1 cellular context compared by ENCODE assay signal in the genomic region with DNA sequence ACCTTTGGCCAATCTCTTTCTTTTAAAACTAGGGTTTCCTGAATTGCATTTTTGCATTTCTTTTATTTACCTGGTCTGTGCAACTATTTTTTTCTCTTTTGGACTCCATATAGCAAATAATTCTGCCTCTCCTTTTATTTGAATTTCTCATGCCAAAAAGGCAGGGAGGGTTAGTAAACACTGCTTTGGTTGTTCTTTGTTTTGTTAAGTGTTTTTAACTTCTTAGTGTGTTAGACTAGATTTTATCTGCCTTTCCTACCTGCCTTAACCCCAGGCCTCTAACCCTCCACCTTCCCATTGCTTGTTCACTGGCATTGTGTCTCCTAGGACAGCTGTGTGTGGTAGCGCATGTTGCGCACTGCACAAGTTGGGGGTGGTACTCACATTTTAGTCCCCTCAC.
TF ChIP-seq lines count a peak whose summit lies in the region.

No MANE protein-coding gene starts in this region.

TF ChIP-seq in liver, 16 proteins besides CTCF, POLR2A, EP300 and RAD21 (continued from another document):
- TF ChIP-seq, protein P1, sequence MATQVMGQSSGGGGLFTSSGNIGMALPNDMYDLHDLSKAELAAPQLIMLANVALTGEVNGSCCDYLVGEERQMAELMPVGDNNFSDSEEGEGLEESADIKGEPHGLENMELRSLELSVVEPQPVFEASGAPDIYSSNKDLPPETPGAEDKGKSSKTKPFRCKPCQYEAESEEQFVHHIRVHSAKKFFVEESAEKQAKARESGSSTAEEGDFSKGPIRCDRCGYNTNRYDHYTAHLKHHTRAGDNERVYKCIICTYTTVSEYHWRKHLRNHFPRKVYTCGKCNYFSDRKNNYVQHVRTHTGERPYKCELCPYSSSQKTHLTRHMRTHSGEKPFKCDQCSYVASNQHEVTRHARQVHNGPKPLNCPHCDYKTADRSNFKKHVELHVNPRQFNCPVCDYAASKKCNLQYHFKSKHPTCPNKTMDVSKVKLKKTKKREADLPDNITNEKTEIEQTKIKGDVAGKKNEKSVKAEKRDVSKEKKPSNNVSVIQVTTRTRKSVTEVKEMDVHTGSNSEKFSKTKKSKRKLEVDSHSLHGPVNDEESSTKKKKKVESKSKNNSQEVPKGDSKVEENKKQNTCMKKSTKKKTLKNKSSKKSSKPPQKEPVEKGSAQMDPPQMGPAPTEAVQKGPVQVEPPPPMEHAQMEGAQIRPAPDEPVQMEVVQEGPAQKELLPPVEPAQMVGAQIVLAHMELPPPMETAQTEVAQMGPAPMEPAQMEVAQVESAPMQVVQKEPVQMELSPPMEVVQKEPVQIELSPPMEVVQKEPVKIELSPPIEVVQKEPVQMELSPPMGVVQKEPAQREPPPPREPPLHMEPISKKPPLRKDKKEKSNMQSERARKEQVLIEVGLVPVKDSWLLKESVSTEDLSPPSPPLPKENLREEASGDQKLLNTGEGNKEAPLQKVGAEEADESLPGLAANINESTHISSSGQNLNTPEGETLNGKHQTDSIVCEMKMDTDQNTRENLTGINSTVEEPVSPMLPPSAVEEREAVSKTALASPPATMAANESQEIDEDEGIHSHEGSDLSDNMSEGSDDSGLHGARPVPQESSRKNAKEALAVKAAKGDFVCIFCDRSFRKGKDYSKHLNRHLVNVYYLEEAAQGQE (IDR thresholded peaks at IDR 0.05), result no peak
- no peak for TF ChIP-seq GABPA (IDR thresholded peaks at IDR 0.05 in 1 of 2, conservative IDR thresholded peaks at IDR 0.05 in 1 of 2)
- TF ChIP-seq RXRA (IDR thresholded peaks at IDR 0.05), result no peak
TF ChIP-seq in liver: peak in this region for 0.
